ENCODE assay signal across 29 cellular contexts in the genomic region with DNA sequence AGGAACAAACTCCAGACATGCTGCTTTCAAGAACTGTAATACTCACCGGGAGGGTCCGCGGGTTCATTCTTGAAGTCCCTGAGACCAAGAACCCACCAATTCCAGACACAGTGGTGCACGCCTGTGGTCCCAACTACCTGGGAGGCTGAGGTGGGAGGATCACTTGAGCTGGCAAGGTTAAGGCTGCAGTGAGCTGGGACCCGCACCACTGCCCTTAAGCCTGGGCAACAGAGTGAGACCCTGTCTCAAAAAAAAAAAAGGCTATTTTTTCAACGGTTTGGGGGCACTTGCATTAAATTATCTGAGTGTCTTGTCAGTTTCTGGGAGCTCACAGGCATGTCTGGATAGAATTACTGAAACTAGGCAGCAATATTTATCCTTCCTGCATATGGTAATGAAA.
"Had no signal": no experiment of that assay in that cellular context is flagged by ENCODE, and none has a peak within 500 bp of the region (broad histone marks: within the 10 kb centered on the region; RNA-seq: fewer than 3 reads in every experiment).

No MANE protein-coding gene starts in this region.

- FAIRE-seq: TTC549 had no signal

- DNase-seq: activated B cell treated with CpG ODN at 0.5 μM for 24 hours; activated CD4-positive, alpha-beta memory T cell treated with anti-CD3 and anti-CD28 coated beads, Interleukin-2, amount 10 ng/mL, durations not matched to agents 7 days and 5 days; activated CD4-positive, alpha-beta T cell treated with anti-CD3 and anti-CD28 coated beads for 48 hours; activated CD4-positive, CD25-positive, alpha-beta regulatory T cell treated with anti-CD3 and anti-CD28 coated beads, Interleukin-2, amount 50 U/mL, for 72 hours; activated CD8-positive, alpha-beta memory T cell treated with anti-CD3 and anti-CD28 coated beads for 24 hours; activated CD8-positive, alpha-beta memory T cell treated with anti-CD3 and anti-CD28 coated beads, Interleukin-2, amount 10 ng/mL, durations not matched to agents 7 days and 5 days; activated effector memory CD4-positive, alpha-beta T cell treated with anti-CD3 and anti-CD28 coated beads, Interleukin-2, amount 50 U/mL, for 16 hours; activated naive CD4-positive, alpha-beta T cell; activated naive CD4-positive, alpha-beta T cell treated with anti-CD3 and anti-CD28 coated beads, Interleukin-2, amount 50 U/mL, for 16 hours; activated naive CD8-positive, alpha-beta T cell treated with anti-CD3 and anti-CD28 coated beads for 36 hours; activated T-cell treated with anti-CD3 and anti-CD28 coated beads, Interleukin-2, amount 50 U/mL, for 1 hour; activated T-cell treated with anti-CD3 and anti-CD28 coated beads, Interleukin-2, amount 50 U/mL, for 72 hours; amniotic stem cell; aorta; brain microvascular endothelial cell; central memory CD4-positive, alpha-beta T cell; Karpas-422; KBM-7; NCI-H1417 treated with DMSO at 0.1 percent for 48 hours; NCI-H187 treated with DMSO at 0.1 percent for 48 hours; NCI-H510A; NCI-H526; NK-92 treated with Interleukin-12 subunit alpha and Interleukin-12 subunit beta, amount 100 ng/mL, for 24 hours; PC-3; Peyer's patch; RPMI8226; SIG-M5; T1000 had no signal

- H3K27ac ChIP-seq: brain microvascular endothelial cell, Peyer's patch had no signal

- H3K27me3 ChIP-seq: brain microvascular endothelial cell, Peyer's patch had no signal

- H3K9me3 ChIP-seq: Peyer's patch had no signal

- H3K4me3 ChIP-seq: Peyer's patch had no signal

- H3K4me1 ChIP-seq: Peyer's patch had no signal

- H3K36me3 ChIP-seq: brain microvascular endothelial cell, Peyer's patch had no signal
